In the genomic region with DNA sequence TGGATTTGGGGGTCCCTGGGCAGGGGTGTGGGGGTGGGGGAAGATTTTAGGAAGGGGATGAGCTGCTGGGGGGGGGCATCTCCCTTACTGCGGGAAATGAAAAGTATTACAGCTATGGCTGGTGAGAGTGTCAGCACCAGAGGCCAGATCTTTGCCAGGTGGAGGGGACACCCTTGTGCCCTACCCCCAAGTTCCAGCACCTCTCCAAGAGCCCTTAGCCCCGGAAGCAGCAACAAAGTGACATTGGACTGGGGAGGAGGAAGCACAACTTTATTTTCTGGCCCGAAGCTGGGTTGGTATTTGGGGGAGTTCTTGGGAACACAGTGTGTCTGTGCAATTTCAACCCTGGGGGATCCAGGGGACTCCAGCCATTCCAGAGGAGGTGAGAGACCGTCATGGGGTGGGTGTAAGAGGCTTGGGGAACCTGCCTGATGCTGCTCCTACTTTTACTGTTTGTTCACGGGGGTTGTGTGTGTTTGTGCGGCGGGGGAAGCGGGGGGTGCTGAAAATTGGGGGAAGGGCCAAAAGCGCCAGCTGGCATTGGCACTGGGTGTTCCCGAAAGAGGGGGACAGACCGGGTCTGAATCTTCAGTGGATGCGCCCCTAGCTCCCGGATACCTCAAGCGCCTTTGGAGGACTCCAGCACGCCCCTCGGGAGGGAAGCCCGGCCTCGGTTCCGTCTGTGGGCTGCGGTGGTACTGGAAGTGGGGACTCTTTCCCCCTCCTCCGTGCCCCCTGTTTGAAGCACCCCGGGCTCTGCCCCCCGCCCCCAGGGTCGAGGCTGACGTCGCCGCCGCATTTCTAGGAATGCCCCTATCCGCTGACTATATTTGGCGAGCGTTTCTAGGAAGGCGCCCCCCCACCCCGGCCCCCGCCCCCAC, we compare ENCODE assay signal across 1 cellular context.
TF ChIP-seq lines count a peak whose summit lies in the region.

No MANE protein-coding gene starts in this region.

TF ChIP-seq in HepG2, 621 proteins besides CTCF, POLR2A, EP300 and RAD21 (continued from another document and continues in another):
- TF ChIP-seq, protein P1, sequence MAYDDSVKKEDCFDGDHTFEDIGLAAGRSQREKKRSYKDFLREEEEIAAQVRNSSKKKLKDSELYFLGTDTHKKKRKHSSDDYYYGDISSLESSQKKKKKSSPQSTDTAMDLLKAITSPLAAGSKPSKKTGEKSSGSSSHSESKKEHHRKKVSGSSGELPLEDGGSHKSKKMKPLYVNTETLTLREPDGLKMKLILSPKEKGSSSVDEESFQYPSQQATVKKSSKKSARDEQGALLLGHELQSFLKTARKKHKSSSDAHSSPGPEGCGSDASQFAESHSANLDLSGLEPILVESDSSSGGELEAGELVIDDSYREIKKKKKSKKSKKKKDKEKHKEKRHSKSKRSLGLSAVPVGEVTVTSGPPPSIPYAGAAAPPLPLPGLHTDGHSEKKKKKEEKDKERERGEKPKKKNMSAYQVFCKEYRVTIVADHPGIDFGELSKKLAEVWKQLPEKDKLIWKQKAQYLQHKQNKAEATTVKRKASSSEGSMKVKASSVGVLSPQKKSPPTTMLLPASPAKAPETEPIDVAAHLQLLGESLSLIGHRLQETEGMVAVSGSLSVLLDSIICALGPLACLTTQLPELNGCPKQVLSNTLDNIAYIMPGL (CRISPR knock-in tag; IDR thresholded peaks at IDR 0.05; ENCODE audit: borderline replicate concordance in 1 of 2, low read depth in 1 of 2): peak in 1 of 2 experiments; percentile 27; a peak in 2 of 4 replicates
- TF ChIP-seq, protein P2, sequence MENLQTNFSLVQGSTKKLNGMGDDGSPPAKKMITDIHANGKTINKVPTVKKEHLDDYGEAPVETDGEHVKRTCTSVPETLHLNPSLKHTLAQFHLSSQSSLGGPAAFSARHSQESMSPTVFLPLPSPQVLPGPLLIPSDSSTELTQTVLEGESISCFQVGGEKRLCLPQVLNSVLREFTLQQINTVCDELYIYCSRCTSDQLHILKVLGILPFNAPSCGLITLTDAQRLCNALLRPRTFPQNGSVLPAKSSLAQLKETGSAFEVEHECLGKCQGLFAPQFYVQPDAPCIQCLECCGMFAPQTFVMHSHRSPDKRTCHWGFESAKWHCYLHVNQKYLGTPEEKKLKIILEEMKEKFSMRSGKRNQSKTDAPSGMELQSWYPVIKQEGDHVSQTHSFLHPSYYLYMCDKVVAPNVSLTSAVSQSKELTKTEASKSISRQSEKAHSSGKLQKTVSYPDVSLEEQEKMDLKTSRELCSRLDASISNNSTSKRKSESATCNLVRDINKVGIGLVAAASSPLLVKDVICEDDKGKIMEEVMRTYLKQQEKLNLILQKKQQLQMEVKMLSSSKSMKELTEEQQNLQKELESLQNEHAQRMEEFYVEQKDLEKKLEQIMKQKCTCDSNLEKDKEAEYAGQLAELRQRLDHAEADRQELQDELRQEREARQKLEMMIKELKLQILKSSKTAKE (CRISPR knock-in tag; IDR thresholded peaks at IDR 0.05; ENCODE audit: borderline replicate concordance): 0 out of 2 replicates have a peak, but pooled peaks have one; percentile 1
- TF ChIP-seq SP4 (CRISPR knock-in tag; IDR thresholded peaks at IDR 0.05) (no peak), ZNF878 (CRISPR knock-in tag; IDR thresholded peaks at IDR 0.05) (no peak), EZH2 (conservative IDR thresholded peaks at IDR 0.05; ENCODE audit: low read depth, low read length) (no peak), ZFP37 (CRISPR knock-in tag; IDR thresholded peaks at IDR 0.05; ENCODE audit: borderline replicate concordance) (0 out of 2 replicates have a peak, but pooled peaks have one; percentile 64), ZNF143 (CRISPR knock-in tag; IDR thresholded peaks at IDR 0.05) (no peak), NR2F1 (CRISPR knock-in tag; IDR thresholded peaks at IDR 0.05) (peak in 1 of 2 experiments; percentile 25; a peak in 1 of 4 replicates), ZNF263 (CRISPR knock-in tag; IDR thresholded peaks at IDR 0.05) (no peak), TBX3 (IDR thresholded peaks at IDR 0.05; ENCODE audit: borderline replicate concordance) (no peak), ZNF292 (CRISPR knock-in tag; IDR thresholded peaks at IDR 0.05; ENCODE audit: borderline replicate concordance, low read depth) (0 out of 2 replicates have a peak, but pooled peaks have one; percentile 5), ZNF274 (CRISPR knock-in tag; IDR thresholded peaks at IDR 0.05) (no peak), AKAP8 (CRISPR knock-in tag; IDR thresholded peaks at IDR 0.05) (peak; percentile 18; the same call in 1 of the 2 replicates), KAT7 (CRISPR knock-in tag; IDR thresholded peaks at IDR 0.05; ENCODE audit: borderline replicate concordance) (0 out of 2 replicates have a peak, but pooled peaks have one; percentile 23), ARID2 (CRISPR knock-in tag; IDR thresholded peaks at IDR 0.05; ENCODE audit: borderline replicate concordance) (peak; percentile 63; the same call in 1 of the 2 replicates), SPEN (CRISPR knock-in tag; IDR thresholded peaks at IDR 0.05; ENCODE audit: low read depth) (no peak), REL (CRISPR knock-in tag; conservative IDR thresholded peaks at IDR 0.05) (no peak), SIN3B (IDR thresholded peaks at IDR 0.05; ENCODE audit: low read length) (no peak), PITX1 (CRISPR knock-in tag; IDR thresholded peaks at IDR 0.05) (no peak), ZNF841 (CRISPR knock-in tag; IDR thresholded peaks at IDR 0.05; ENCODE audit: borderline replicate concordance) (no peak), ZNF652 (CRISPR knock-in tag; IDR thresholded peaks at IDR 0.05; ENCODE audit: borderline replicate concordance, low read depth) (no peak), ZNF337 (CRISPR knock-in tag; IDR thresholded peaks at IDR 0.05; ENCODE audit: borderline replicate concordance, low read depth) (0 out of 2 replicates have a peak, but pooled peaks have one; percentile 54), HDAC1 (CRISPR knock-in tag; IDR thresholded peaks at IDR 0.05) (peak; percentile 48; the same call in 1 of the 2 replicates), RFX3 (CRISPR knock-in tag; IDR thresholded peaks at IDR 0.05) (no peak), KDM5B (CRISPR knock-in tag; IDR thresholded peaks at IDR 0.05; ENCODE audit: borderline replicate concordance) (no peak), ATRX (CRISPR knock-in tag; IDR thresholded peaks at IDR 0.05; ENCODE audit: borderline replicate concordance) (no peak), ZNF619 (CRISPR knock-in tag; IDR thresholded peaks at IDR 0.05) (no peak), AGO2 (optimal IDR thresholded peaks at IDR 0.05; ENCODE audit: low read depth, low read length) (no peak), RBM39 (IDR thresholded peaks at IDR 0.05; ENCODE audit: low read depth, low read length, poor library complexity, severe bottlenecking) (peak; percentile 20), ZNF790 (CRISPR knock-in tag; IDR thresholded peaks at IDR 0.05; ENCODE audit: borderline replicate concordance) (no peak), FOXJ3 (CRISPR knock-in tag; IDR thresholded peaks at IDR 0.05; ENCODE audit: borderline replicate concordance) (no peak), ZKSCAN5 (CRISPR knock-in tag; IDR thresholded peaks at IDR 0.05) (0 out of 2 replicates have a peak, but pooled peaks have one; percentile 78), MED1 (CRISPR knock-in tag; IDR thresholded peaks at IDR 0.05) (peak; percentile 16; the same call in 1 of the 2 replicates), REPIN1 (CRISPR knock-in tag; IDR thresholded peaks at IDR 0.05; ENCODE audit: borderline replicate concordance, low read depth) (0 out of 2 replicates have a peak, but pooled peaks have one; percentile 27), NFKBIZ (CRISPR knock-in tag; IDR thresholded peaks at IDR 0.05) (peak; percentile 45; the same call in 1 of the 2 replicates)
- TF ChIP-seq, protein P3, sequence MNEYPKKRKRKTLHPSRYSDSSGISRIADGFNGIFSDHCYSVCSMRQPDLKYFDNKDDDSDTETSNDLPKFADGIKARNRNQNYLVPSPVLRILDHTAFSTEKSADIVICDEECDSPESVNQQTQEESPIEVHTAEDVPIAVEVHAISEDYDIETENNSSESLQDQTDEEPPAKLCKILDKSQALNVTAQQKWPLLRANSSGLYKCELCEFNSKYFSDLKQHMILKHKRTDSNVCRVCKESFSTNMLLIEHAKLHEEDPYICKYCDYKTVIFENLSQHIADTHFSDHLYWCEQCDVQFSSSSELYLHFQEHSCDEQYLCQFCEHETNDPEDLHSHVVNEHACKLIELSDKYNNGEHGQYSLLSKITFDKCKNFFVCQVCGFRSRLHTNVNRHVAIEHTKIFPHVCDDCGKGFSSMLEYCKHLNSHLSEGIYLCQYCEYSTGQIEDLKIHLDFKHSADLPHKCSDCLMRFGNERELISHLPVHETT (CRISPR knock-in tag; conservative IDR thresholded peaks at IDR 0.05): 0 out of 2 replicates have a peak, but pooled peaks have one; percentile 16
- TF ChIP-seq, protein P4, sequence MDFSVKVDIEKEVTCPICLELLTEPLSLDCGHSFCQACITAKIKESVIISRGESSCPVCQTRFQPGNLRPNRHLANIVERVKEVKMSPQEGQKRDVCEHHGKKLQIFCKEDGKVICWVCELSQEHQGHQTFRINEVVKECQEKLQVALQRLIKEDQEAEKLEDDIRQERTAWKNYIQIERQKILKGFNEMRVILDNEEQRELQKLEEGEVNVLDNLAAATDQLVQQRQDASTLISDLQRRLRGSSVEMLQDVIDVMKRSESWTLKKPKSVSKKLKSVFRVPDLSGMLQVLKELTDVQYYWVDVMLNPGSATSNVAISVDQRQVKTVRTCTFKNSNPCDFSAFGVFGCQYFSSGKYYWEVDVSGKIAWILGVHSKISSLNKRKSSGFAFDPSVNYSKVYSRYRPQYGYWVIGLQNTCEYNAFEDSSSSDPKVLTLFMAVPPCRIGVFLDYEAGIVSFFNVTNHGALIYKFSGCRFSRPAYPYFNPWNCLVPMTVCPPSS (IDR thresholded peaks at IDR 0.05): no peak
- TF ChIP-seq, protein P5, sequence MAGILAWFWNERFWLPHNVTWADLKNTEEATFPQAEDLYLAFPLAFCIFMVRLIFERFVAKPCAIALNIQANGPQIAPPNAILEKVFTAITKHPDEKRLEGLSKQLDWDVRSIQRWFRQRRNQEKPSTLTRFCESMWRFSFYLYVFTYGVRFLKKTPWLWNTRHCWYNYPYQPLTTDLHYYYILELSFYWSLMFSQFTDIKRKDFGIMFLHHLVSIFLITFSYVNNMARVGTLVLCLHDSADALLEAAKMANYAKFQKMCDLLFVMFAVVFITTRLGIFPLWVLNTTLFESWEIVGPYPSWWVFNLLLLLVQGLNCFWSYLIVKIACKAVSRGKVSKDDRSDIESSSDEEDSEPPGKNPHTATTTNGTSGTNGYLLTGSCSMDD (CRISPR knock-in tag; IDR thresholded peaks at IDR 0.05): no peak
- TF ChIP-seq, protein P6, sequence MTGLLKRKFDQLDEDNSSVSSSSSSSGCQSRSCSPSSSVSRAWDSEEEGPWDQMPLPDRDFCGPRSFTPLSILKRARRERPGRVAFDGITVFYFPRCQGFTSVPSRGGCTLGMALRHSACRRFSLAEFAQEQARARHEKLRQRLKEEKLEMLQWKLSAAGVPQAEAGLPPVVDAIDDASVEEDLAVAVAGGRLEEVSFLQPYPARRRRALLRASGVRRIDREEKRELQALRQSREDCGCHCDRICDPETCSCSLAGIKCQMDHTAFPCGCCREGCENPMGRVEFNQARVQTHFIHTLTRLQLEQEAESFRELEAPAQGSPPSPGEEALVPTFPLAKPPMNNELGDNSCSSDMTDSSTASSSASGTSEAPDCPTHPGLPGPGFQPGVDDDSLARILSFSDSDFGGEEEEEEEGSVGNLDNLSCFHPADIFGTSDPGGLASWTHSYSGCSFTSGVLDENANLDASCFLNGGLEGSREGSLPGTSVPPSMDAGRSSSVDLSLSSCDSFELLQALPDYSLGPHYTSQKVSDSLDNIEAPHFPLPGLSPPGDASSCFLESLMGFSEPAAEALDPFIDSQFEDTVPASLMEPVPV (CRISPR knock-in tag; IDR thresholded peaks at IDR 0.05): 0 out of 2 replicates have a peak, but pooled peaks have one; percentile 47
- TF ChIP-seq, protein P7, sequence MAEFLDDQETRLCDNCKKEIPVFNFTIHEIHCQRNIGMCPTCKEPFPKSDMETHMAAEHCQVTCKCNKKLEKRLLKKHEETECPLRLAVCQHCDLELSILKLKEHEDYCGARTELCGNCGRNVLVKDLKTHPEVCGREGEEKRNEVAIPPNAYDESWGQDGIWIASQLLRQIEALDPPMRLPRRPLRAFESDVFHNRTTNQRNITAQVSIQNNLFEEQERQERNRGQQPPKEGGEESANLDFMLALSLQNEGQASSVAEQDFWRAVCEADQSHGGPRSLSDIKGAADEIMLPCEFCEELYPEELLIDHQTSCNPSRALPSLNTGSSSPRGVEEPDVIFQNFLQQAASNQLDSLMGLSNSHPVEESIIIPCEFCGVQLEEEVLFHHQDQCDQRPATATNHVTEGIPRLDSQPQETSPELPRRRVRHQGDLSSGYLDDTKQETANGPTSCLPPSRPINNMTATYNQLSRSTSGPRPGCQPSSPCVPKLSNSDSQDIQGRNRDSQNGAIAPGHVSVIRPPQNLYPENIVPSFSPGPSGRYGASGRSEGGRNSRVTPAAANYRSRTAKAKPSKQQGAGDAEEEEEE (CRISPR knock-in tag; IDR thresholded peaks at IDR 0.05; ENCODE audit: borderline replicate concordance): no peak
- TF ChIP-seq, protein P8, sequence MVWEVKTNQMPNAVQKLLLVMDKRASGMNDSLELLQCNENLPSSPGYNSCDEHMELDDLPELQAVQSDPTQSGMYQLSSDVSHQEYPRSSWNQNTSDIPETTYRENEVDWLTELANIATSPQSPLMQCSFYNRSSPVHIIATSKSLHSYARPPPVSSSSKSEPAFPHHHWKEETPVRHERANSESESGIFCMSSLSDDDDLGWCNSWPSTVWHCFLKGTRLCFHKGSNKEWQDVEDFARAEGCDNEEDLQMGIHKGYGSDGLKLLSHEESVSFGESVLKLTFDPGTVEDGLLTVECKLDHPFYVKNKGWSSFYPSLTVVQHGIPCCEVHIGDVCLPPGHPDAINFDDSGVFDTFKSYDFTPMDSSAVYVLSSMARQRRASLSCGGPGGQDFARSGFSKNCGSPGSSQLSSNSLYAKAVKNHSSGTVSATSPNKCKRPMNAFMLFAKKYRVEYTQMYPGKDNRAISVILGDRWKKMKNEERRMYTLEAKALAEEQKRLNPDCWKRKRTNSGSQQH (CRISPR knock-in tag; IDR thresholded peaks at IDR 0.05; ENCODE audit: low read depth): no peak
- TF ChIP-seq, protein P9, sequence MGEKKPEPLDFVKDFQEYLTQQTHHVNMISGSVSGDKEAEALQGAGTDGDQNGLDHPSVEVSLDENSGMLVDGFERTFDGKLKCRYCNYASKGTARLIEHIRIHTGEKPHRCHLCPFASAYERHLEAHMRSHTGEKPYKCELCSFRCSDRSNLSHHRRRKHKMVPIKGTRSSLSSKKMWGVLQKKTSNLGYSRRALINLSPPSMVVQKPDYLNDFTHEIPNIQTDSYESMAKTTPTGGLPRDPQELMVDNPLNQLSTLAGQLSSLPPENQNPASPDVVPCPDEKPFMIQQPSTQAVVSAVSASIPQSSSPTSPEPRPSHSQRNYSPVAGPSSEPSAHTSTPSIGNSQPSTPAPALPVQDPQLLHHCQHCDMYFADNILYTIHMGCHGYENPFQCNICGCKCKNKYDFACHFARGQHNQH (CRISPR knock-in tag; IDR thresholded peaks at IDR 0.05): 0 out of 2 replicates have a peak, but pooled peaks have one; percentile 11
